In genomic region chr10:123375097-123375496, GRCh38 we compare ENCODE assay signal across 7 cellular contexts.
"Had no signal": no experiment of that assay in that cellular context is flagged by ENCODE, and none has a peak within 500 bp of the region (broad histone marks: within the 10 kb centered on the region; RNA-seq: fewer than 3 reads in every experiment).

No MANE protein-coding gene starts in this region.

- H3K4me3 ChIP-seq: GM12878 had no signal

- DNase-seq: GDM1, GF-D8 had no signal

- ATAC-seq: GM12878 had no signal

- FAIRE-seq: G401.6, GM12878, GM12891, GM18507, GM19239 had no signal
